ENCODE assay signal across 23 cellular contexts in the genomic region with DNA sequence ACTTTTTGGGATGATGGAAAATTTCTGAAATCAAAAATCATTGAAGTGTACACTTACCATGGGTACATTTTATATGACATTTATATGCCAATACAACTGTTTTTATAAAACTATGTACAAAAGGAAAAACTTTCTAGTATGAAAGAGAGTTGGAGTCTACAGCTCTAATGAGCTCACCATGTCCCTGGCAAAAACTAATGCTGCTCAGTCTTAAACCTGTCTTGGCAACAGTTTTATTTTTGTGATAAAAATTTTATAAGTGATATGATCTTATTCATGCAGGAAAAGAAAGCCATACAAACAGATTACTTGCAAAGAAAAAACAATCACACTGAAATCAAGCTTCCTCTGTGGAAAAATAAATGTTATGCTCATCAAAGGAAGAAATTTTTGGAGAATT.
DNase-seq lines count a peak whose midpoint lies in the region; TF ChIP-seq lines count a peak whose summit lies in the region.
"Had no signal": no experiment of that assay in that cellular context is flagged by ENCODE, and none has a peak within 500 bp of the region (broad histone marks: within the 10 kb centered on the region; RNA-seq: fewer than 3 reads in every experiment).

No MANE protein-coding gene starts in this region.

- POLR2A ChIA-PET in MCF 10A (lab: Yijun Ruan, JAX): no interaction called here

- dilution Hi-C loops in mammary epithelial cell (cut with HindIII; ENCODE audit: low sequenced_read_pairs): no loop called here

- no peaks in the 10 kb centered on the region for H4K20me1 ChIP-seq in mammary epithelial cell (ENCODE audit: insufficient read depth, low read length)
- H4K20me1 ChIP-seq: BLaER1 treated with 17β-estradiol and CSF1 and Interleukin-3, amounts not matched to agents 10 nM and 100 nM had no signal

- H3K4me1 Mint-ChIP-seq in MCF 10A (ENCODE audit: insufficient read depth, unreplicated experiment): no peaks in the 10 kb centered on the region
- H3K4me1 Mint-ChIP-seq: B cell; CD14-positive monocyte; CD4-positive, alpha-beta memory T cell; CD4-positive, CD25-positive, alpha-beta regulatory T cell; CD8-positive, alpha-beta memory T cell had no signal

- no peaks in the 10 kb centered on the region for H3K27me3 Mint-ChIP-seq in MCF 10A (ENCODE audit: insufficient read depth, unreplicated experiment)
- H3K27me3 Mint-ChIP-seq: CD4-positive, alpha-beta memory T cell; CD4-positive, CD25-positive, alpha-beta regulatory T cell; CD8-positive, alpha-beta memory T cell had no signal

- no peaks in the 10 kb centered on the region for H3K79me2 ChIP-seq in mammary epithelial cell (ENCODE audit: insufficient read depth, low read length)

- TF ChIP-seq CTCF in mammary epithelial cell (conservative IDR thresholded peaks at IDR 0.05 in 1 of 2, IDR thresholded peaks at IDR 0.05 in 1 of 2; ENCODE audit: extremely low read depth in 1 of 2, insufficient read depth in 1 of 2, low read depth in 1 of 2, low read length in 2 of 2): no peak
- TF ChIP-seq CTCF in MCF 10A (IDR thresholded peaks at IDR 0.05; ENCODE audit: unreplicated experiment): no peak
- TF ChIP-seq CTCF in VCaP (conservative IDR thresholded peaks at IDR 0.05): no peak
- TF ChIP-seq CTCF in adrenal gland (IDR thresholded peaks at IDR 0.05): no peak

- no peaks in the 10 kb centered on the region for H3K36me3 ChIP-seq in mammary epithelial cell (ENCODE audit: insufficient read depth, low read length)
- no peaks in the 10 kb centered on the region for H3K36me3 ChIP-seq in adrenal gland (replicated peaks in 1 of 2)
- H3K36me3 ChIP-seq: BLaER1 treated with 17β-estradiol and CSF1 and Interleukin-3, amounts not matched to agents 10 nM and 100 nM had no signal

- peak overlapping the region; percentile 6 for H2AFZ ChIP-seq in mammary epithelial cell (ENCODE audit: low read depth, low read length)

- no peak for TF ChIP-seq POLR2A in adrenal gland (IDR thresholded peaks at IDR 0.05)

- H3K4me3 Mint-ChIP-seq in MCF 10A (ENCODE audit: unreplicated experiment): no peak overlapping the region
- H3K4me3 Mint-ChIP-seq: B cell; CD14-positive monocyte; CD4-positive, CD25-positive, alpha-beta regulatory T cell; CD8-positive, alpha-beta memory T cell had no signal

- no peak overlapping the region for H3K27ac Mint-ChIP-seq in MCF 10A (ENCODE audit: low read depth, unreplicated experiment)
- H3K27ac Mint-ChIP-seq: B cell; CD14-positive monocyte; CD4-positive, alpha-beta memory T cell; CD4-positive, CD25-positive, alpha-beta regulatory T cell; CD8-positive, alpha-beta memory T cell had no signal

- H3K9me3 Mint-ChIP-seq in MCF 10A (ENCODE audit: unreplicated experiment): no peaks in the 10 kb centered on the region

- no peak overlapping the region for H3K9ac ChIP-seq in mammary epithelial cell (ENCODE audit: insufficient read depth, low read length)
- H3K9ac ChIP-seq: BLaER1 treated with 17β-estradiol and CSF1 and Interleukin-3, amounts not matched to agents 10 nM and 100 nM had no signal

- DNase-seq in mammary epithelial cell (no peak), MCF 10A (ENCODE audit: unreplicated experiment) (no peak), NCI-H2227 treated with DMSO at 0.1 percent for 48 hours (lab: John Stamatoyannopoulos, UW) (no peak), adrenal gland (no peak)
- DNase-seq: AML-193; CD4-positive, alpha-beta memory T cell; CD4-positive, CD25-positive, alpha-beta regulatory T cell; CD8-positive, alpha-beta memory T cell; COR-L47; DMS 273 treated with DMSO at 0.1 percent for 48 hours; DMS153; DMS53; DMS79; DND-41; EL; GDM1 had no signal

- H3K27me3 ChIP-seq in mammary epithelial cell (ENCODE audit: insufficient read depth, low read length) (no peaks in the 10 kb centered on the region), adrenal gland (no peaks in the 10 kb centered on the region)
- H3K27me3 ChIP-seq: BLaER1 treated with 17β-estradiol and CSF1 and Interleukin-3, amounts not matched to agents 10 nM and 100 nM had no signal

- H3K9me3 ChIP-seq in mammary epithelial cell (replicated peaks; ENCODE audit: insufficient read depth, low read length) (no peaks in the 10 kb centered on the region), adrenal gland (replicated peaks in 1 of 3) (no peaks in the 10 kb centered on the region)
- H3K9me3 ChIP-seq: A549; BLaER1 treated with 17β-estradiol and CSF1 and Interleukin-3, amounts not matched to agents 10 nM and 100 nM had no signal

- no peaks in the 10 kb centered on the region for H3K4me1 ChIP-seq in mammary epithelial cell (ENCODE audit: insufficient read depth, low read length)
- H3K4me1 ChIP-seq in adrenal gland (replicated peaks in 1 of 2): no peaks in the 10 kb centered on the region
- H3K4me1 ChIP-seq: A549 had no signal

- BruUV-seq in mammary epithelial cell (replicated peaks; lab: Mats Ljungman, UMichigan) (no TSS peak), MCF 10A (replicated peaks; lab: Mats Ljungman, UMichigan) (no TSS peak)

- in situ Hi-C loops in mammary epithelial cell (cut with MboI; ENCODE audit: low sequenced_read_pairs in 2 of 2): no loop called here

- H3K4me2 ChIP-seq in mammary epithelial cell (ENCODE audit: insufficient read depth, low read depth, low read length): no peak overlapping the region
- H3K4me2 ChIP-seq: A549; BLaER1 treated with 17β-estradiol and CSF1 and Interleukin-3, amounts not matched to agents 10 nM and 100 nM had no signal

- CTCF ChIA-PET in mammary epithelial cell (lab: Charles Lee; ENCODE audit: low non-redundant PET) (no interaction called here), MCF 10A (lab: Yijun Ruan, JAX) (no interaction called here)

- no peak overlapping the region for H3K27ac ChIP-seq in mammary epithelial cell (ENCODE audit: insufficient read depth, low read depth, low read length)
- peak overlapping the region; percentile 82 for H3K27ac ChIP-seq in VCaP
- no peak overlapping the region for H3K27ac ChIP-seq in adrenal gland
- H3K27ac ChIP-seq: 22Rv1; A549; BLaER1 treated with 17β-estradiol and CSF1 and Interleukin-3, amounts not matched to agents 10 nM and 100 nM had no signal

- H3K4me3 ChIP-seq in mammary epithelial cell (replicated peaks in 1 of 3; ENCODE audit: insufficient read depth in 1 of 3, low read depth in 2 of 3, low read length in 3 of 3): no peak overlapping the region
- H3K4me3 ChIP-seq in adrenal gland: no peak overlapping the region
- H3K4me3 ChIP-seq: A549; BLaER1 treated with 17β-estradiol and CSF1 and Interleukin-3, amounts not matched to agents 10 nM and 100 nM; GM12878 had no signal

- intact Hi-C loops in mammary epithelial cell (cut with micrococcal nuclease): no loop called here
- intact Hi-C loops in MCF 10A (cut with micrococcal nuclease): no loop called here
- intact Hi-C loops in adrenal gland (cut with DNase I): no loop called here

- H3K36me3 Mint-ChIP-seq in MCF 10A (ENCODE audit: insufficient read depth, unreplicated experiment): no peaks in the 10 kb centered on the region
- H3K36me3 Mint-ChIP-seq: CD14-positive monocyte; CD4-positive, alpha-beta memory T cell; CD4-positive, CD25-positive, alpha-beta regulatory T cell; CD8-positive, alpha-beta memory T cell had no signal
